1 cellular context compared by ENCODE assay signal in genomic region chr19:18951721-18952281, GRCh38.
TF ChIP-seq lines count a peak whose summit lies in the region.

No MANE protein-coding gene starts in this region.

TF ChIP-seq in WTC11, 78 proteins besides CTCF, POLR2A, EP300 and RAD21:
- TF ChIP-seq NR2C2 (CRISPR knock-in tag; IDR thresholded peaks at IDR 0.05) (no peak), PRRX2 (CRISPR knock-in tag; IDR thresholded peaks at IDR 0.05) (no peak), ERG (CRISPR knock-in tag; IDR thresholded peaks at IDR 0.05) (no peak), ZNF281 (CRISPR knock-in tag; IDR thresholded peaks at IDR 0.05) (no peak), CBFB (CRISPR knock-in tag; IDR thresholded peaks at IDR 0.05; ENCODE audit: low read depth) (no peak), USF1 (CRISPR knock-in tag; IDR thresholded peaks at IDR 0.05) (no peak), MXD4 (CRISPR knock-in tag; IDR thresholded peaks at IDR 0.05; ENCODE audit: borderline replicate concordance) (no peak), E2F4 (CRISPR knock-in tag; IDR thresholded peaks at IDR 0.05; ENCODE audit: borderline replicate concordance, low read depth) (no peak), HMGA2 (CRISPR knock-in tag; IDR thresholded peaks at IDR 0.05) (no peak), CREM (CRISPR knock-in tag; IDR thresholded peaks at IDR 0.05) (no peak), AFF4 (CRISPR knock-in tag; IDR thresholded peaks at IDR 0.05; ENCODE audit: borderline replicate concordance) (no peak), ZSCAN18 (CRISPR knock-in tag; IDR thresholded peaks at IDR 0.05) (no peak), FOXP1 (CRISPR knock-in tag; IDR thresholded peaks at IDR 0.05; ENCODE audit: borderline replicate concordance) (no peak), HMGXB4 (CRISPR knock-in tag; IDR thresholded peaks at IDR 0.05) (no peak)
